ENCODE assay signal across 1 cellular context in genomic region chr17:47323382-47324223, GRCh38.
TF ChIP-seq lines count a peak whose summit lies in the region.

Gene EFCAB13 (plus strand): TSS chr17:47323955. CDS start chr17:47328354, 4,399 bp downstream.

TF ChIP-seq in K562, 482 proteins besides CTCF, POLR2A, EP300 and RAD21 (continued from another document and continues in another):
- TF ChIP-seq ZNF395 (CRISPR knock-in tag; IDR thresholded peaks at IDR 0.05) (no peak; the same call in none of the 2 replicates), ZBTB8A (IDR thresholded peaks at IDR 0.05; ENCODE audit: partially characterized antibody) (no peak), PCBP1 (IDR thresholded peaks at IDR 0.05; ENCODE audit: low read depth, low read length, poor library complexity, severe bottlenecking) (peak; percentile 79), SAP30 (IDR thresholded peaks at IDR 0.05; ENCODE audit: borderline replicate concordance, insufficient read depth, low read depth, low read length, poor library complexity, severe bottlenecking) (peak; percentile 56), TBP (optimal IDR thresholded peaks at IDR 0.05; ENCODE audit: low read depth, low read length) (peak; percentile 89), EHMT2 (IDR thresholded peaks at IDR 0.05) (peak; percentile 87), ZNF347 (CRISPR knock-in tag; IDR thresholded peaks at IDR 0.05; ENCODE audit: low read depth) (no peak), EWSR1 (IDR thresholded peaks at IDR 0.05; ENCODE audit: borderline replicate concordance, low read depth, partially characterized antibody) (no peak), PRDM10 (IDR thresholded peaks at IDR 0.05; ENCODE audit: partially characterized antibody) (peak; percentile 63), HDGF (IDR thresholded peaks at IDR 0.05) (0 out of 2 replicates have a peak, but pooled peaks have one; percentile 39), ZNF24 (IDR thresholded peaks at IDR 0.05) (0 out of 2 replicates have a peak, but pooled peaks have one; percentile 38), CBX8 (IDR thresholded peaks at IDR 0.05; ENCODE audit: borderline replicate concordance, extremely low read depth, low read depth, low read length, poor library complexity, severe bottlenecking) (no peak), PHF20 (IDR thresholded peaks at IDR 0.05; ENCODE audit: partially characterized antibody) (peak; percentile 54), RBM17 (IDR thresholded peaks at IDR 0.05; ENCODE audit: borderline replicate concordance, low read depth, low read length) (no peak), MBD2 (IDR thresholded peaks at IDR 0.05; ENCODE audit: borderline replicate concordance, low read depth) (peak; percentile 28; the same call in 1 of the 2 replicates), MXI1 (IDR thresholded peaks at IDR 0.05; ENCODE audit: low read depth, low read length) (no peak), TCF7 (IDR thresholded peaks at IDR 0.05; ENCODE audit: borderline replicate concordance) (no peak; the same call in 1 of the 2 replicates), NBN (IDR thresholded peaks at IDR 0.05; ENCODE audit: low read depth) (peak; percentile 64; the same call in 1 of the 2 replicates), RCOR1 (IDR thresholded peaks at IDR 0.05; ENCODE audit: borderline replicate concordance in 1 of 2, low read depth in 2 of 2, low read length in 2 of 2) (peak in 1 of 2 experiments; percentile 19; a peak in 1 of 4 replicates), SMAD1 (IDR thresholded peaks at IDR 0.05; ENCODE audit: low read depth, low read length, partially characterized antibody) (no peak), BRF2 (IDR thresholded peaks at IDR 0.05; ENCODE audit: borderline replicate concordance, insufficient read depth, insufficient read length) (no peak), SREBF2 (CRISPR knock-in tag; IDR thresholded peaks at IDR 0.05) (no peak), SMARCA4 (IDR thresholded peaks at IDR 0.05) (peak; percentile 49), SMARCC2 (IDR thresholded peaks at IDR 0.05; ENCODE audit: low read depth) (no peak), KDM2B (CRISPR knock-in tag; IDR thresholded peaks at IDR 0.05) (no peak), KAT2B (IDR thresholded peaks at IDR 0.05; ENCODE audit: low read depth, low read length) (no peak), ZNF507 (tag; conservative IDR thresholded peaks at IDR 0.05) (no peak), ZNF589 (CRISPR knock-in tag; IDR thresholded peaks at IDR 0.05; ENCODE audit: low read depth) (peak; percentile 84; the same call in 1 of the 2 replicates), POLR2B (IDR thresholded peaks at IDR 0.05; ENCODE audit: low read depth, partially characterized antibody) (peak; percentile 71), SFPQ (IDR thresholded peaks at IDR 0.05; ENCODE audit: low read depth, low read length) (no peak)
- TF ChIP-seq, protein P1, sequence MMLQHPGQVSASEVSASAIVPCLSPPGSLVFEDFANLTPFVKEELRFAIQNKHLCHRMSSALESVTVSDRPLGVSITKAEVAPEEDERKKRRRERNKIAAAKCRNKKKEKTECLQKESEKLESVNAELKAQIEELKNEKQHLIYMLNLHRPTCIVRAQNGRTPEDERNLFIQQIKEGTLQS (IDR thresholded peaks at IDR 0.05) = no peak
- TF ChIP-seq, protein P1 (CRISPR knock-in tag; conservative IDR thresholded peaks at IDR 0.05) = 0 out of 2 replicates have a peak, but pooled peaks have one; percentile 39
- TF ChIP-seq, protein P2, sequence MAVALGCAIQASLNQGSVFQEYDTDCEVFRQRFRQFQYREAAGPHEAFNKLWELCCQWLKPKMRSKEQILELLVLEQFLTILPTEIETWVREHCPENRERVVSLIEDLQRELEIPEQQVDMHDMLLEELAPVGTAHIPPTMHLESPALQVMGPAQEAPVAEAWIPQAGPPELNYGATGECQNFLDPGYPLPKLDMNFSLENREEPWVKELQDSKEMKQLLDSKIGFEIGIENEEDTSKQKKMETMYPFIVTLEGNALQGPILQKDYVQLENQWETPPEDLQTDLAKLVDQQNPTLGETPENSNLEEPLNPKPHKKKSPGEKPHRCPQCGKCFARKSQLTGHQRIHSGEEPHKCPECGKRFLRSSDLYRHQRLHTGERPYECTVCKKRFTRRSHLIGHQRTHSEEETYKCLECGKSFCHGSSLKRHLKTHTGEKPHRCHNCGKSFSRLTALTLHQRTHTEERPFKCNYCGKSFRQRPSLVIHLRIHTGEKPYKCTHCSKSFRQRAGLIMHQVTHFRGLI (CRISPR knock-in tag; IDR thresholded peaks at IDR 0.05) = peak; percentile 94; the same call in 1 of the 2 replicates
- TF ChIP-seq, protein P3, sequence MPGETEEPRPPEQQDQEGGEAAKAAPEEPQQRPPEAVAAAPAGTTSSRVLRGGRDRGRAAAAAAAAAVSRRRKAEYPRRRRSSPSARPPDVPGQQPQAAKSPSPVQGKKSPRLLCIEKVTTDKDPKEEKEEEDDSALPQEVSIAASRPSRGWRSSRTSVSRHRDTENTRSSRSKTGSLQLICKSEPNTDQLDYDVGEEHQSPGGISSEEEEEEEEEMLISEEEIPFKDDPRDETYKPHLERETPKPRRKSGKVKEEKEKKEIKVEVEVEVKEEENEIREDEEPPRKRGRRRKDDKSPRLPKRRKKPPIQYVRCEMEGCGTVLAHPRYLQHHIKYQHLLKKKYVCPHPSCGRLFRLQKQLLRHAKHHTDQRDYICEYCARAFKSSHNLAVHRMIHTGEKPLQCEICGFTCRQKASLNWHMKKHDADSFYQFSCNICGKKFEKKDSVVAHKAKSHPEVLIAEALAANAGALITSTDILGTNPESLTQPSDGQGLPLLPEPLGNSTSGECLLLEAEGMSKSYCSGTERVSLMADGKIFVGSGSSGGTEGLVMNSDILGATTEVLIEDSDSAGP (CRISPR knock-in tag; IDR thresholded peaks at IDR 0.05) = no peak; the same call in 1 of the 2 replicates
- TF ChIP-seq, protein P4, sequence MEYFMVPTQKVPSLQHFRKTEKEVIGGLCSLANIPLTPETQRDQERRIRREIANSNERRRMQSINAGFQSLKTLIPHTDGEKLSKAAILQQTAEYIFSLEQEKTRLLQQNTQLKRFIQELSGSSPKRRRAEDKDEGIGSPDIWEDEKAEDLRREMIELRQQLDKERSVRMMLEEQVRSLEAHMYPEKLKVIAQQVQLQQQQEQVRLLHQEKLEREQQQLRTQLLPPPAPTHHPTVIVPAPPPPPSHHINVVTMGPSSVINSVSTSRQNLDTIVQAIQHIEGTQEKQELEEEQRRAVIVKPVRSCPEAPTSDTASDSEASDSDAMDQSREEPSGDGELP (CRISPR knock-in tag; IDR thresholded peaks at IDR 0.05; ENCODE audit: borderline replicate concordance) = peak; percentile 86
